Comparison of ENCODE assay signal across 29 cellular contexts in genomic region chr18:37258819-37259218, GRCh38.
"Had no signal": no experiment of that assay in that cellular context is flagged by ENCODE, and none has a peak within 500 bp of the region (broad histone marks: within the 10 kb centered on the region; RNA-seq: fewer than 3 reads in every experiment).

No MANE protein-coding gene starts in this region.

- H3K27ac Mint-ChIP-seq: activated CD4-positive, alpha-beta memory T cell treated with anti-CD3 and anti-CD28 coated beads for 36 hours; activated CD4-positive, alpha-beta T cell treated with anti-CD3 and anti-CD28 coated beads for 36 hours; activated naive CD4-positive, alpha-beta T cell treated with anti-CD3 and anti-CD28 coated beads, Interleukin-2, amount 10 ng/mL, durations not matched to agents 7 days and 5 days; activated naive CD8-positive, alpha-beta T cell; activated naive CD8-positive, alpha-beta T cell treated with anti-CD3 and anti-CD28 coated beads, Interleukin-2, amount 50 U/mL, for 24 hours; activated T-helper 1 cell treated with anti-CD3 and anti-CD28 coated beads, Interleukin-12 subunit alpha, Interleukin-12 subunit beta, Interleukin-2, Interleukin-4 antibody, amounts not matched to agents 30 ng/mL and 10 ng/mL and 1 ng/mL, durations not matched to agents 14 hours and 24 hours and 36 hours; T-helper 1 cell treated with Interleukin-12 subunit alpha and Interleukin-12 subunit beta and Interleukin-4 antibody, amounts not matched to agents 30 μg/mL and 1 μg/mL, for 36 hours; T-helper 2 cell treated with Interferon-gamma antibody and Interleukin-4, amounts not matched to agents 5 μg/mL and 100 μg/mL, for 36 hours had no signal

- H3K4me1 ChIP-seq: SJSA1 had no signal

- FAIRE-seq: TTC549 had no signal

- H3K4me3 Mint-ChIP-seq: activated CD4-positive, alpha-beta memory T cell treated with anti-CD3 and anti-CD28 coated beads for 36 hours; activated CD4-positive, alpha-beta T cell treated with anti-CD3 and anti-CD28 coated beads for 36 hours; activated naive CD4-positive, alpha-beta T cell treated with anti-CD3 and anti-CD28 coated beads, Interleukin-2, amount 10 ng/mL, durations not matched to agents 7 days and 5 days; activated naive CD8-positive, alpha-beta T cell; activated naive CD8-positive, alpha-beta T cell treated with anti-CD3 and anti-CD28 coated beads, Interleukin-2, amount 50 U/mL, for 24 hours; activated T-cell treated with anti-CD3 and anti-CD28 coated beads, Interleukin-2, amount 50 U/mL, for 4 hours; activated T-helper 1 cell treated with anti-CD3 and anti-CD28 coated beads, Interleukin-12 subunit alpha, Interleukin-12 subunit beta, Interleukin-2, Interleukin-4 antibody, amounts not matched to agents 30 ng/mL and 10 ng/mL and 1 ng/mL, durations not matched to agents 14 hours and 24 hours and 36 hours; T-helper 1 cell treated with Interleukin-12 subunit alpha and Interleukin-12 subunit beta and Interleukin-4 antibody, amounts not matched to agents 30 μg/mL and 1 μg/mL, for 36 hours; T-helper 2 cell treated with Interferon-gamma antibody and Interleukin-4, amounts not matched to agents 5 μg/mL and 100 μg/mL, for 36 hours had no signal

- H3K9me3 ChIP-seq: SJSA1, SK-N-SH had no signal

- H3K27ac ChIP-seq: brain microvascular endothelial cell, SJSA1 had no signal

- H3K9ac ChIP-seq: SK-N-SH had no signal

- H3K4me3 ChIP-seq: SJSA1 had no signal

- H3K36me3 Mint-ChIP-seq: activated CD4-positive, alpha-beta memory T cell treated with anti-CD3 and anti-CD28 coated beads for 36 hours; activated naive CD4-positive, alpha-beta T cell treated with anti-CD3 and anti-CD28 coated beads, Interleukin-2, amount 10 ng/mL, durations not matched to agents 7 days and 5 days; activated naive CD8-positive, alpha-beta T cell had no signal

- H3K4me2 ChIP-seq: SK-N-SH had no signal

- H3K9me3 Mint-ChIP-seq: activated CD4-positive, alpha-beta memory T cell treated with anti-CD3 and anti-CD28 coated beads for 36 hours; activated naive CD4-positive, alpha-beta T cell treated with anti-CD3 and anti-CD28 coated beads, Interleukin-2, amount 10 ng/mL, durations not matched to agents 7 days and 5 days; activated naive CD8-positive, alpha-beta T cell treated with anti-CD3 and anti-CD28 coated beads, Interleukin-2, amount 50 U/mL, for 24 hours; activated T-cell treated with anti-CD3 and anti-CD28 coated beads, Interleukin-2, amount 50 U/mL, for 4 hours; activated T-helper 1 cell treated with anti-CD3 and anti-CD28 coated beads, Interleukin-12 subunit alpha, Interleukin-12 subunit beta, Interleukin-2, Interleukin-4 antibody, amounts not matched to agents 30 ng/mL and 10 ng/mL and 1 ng/mL, durations not matched to agents 14 hours and 24 hours and 36 hours; T-helper 1 cell treated with Interleukin-12 subunit alpha and Interleukin-12 subunit beta and Interleukin-4 antibody, amounts not matched to agents 30 μg/mL and 1 μg/mL, for 36 hours; T-helper 2 cell treated with Interferon-gamma antibody and Interleukin-4, amounts not matched to agents 5 μg/mL and 100 μg/mL, for 36 hours had no signal

- H3K36me3 ChIP-seq: brain microvascular endothelial cell, SJSA1 had no signal

- DNase-seq: activated CD4-positive, alpha-beta memory T cell treated with anti-CD3 and anti-CD28 coated beads for 36 hours; activated CD4-positive, alpha-beta T cell treated with anti-CD3 and anti-CD28 coated beads for 36 hours; activated CD4-positive, alpha-beta T cell treated with anti-CD3 and anti-CD28 coated beads, Interleukin-2, amount 50 U/mL, for 1 hour; activated CD8-positive, alpha-beta memory T cell treated with anti-CD3 and anti-CD28 coated beads, Interleukin-2, amount 50 U/mL, for 4 hours; activated naive CD4-positive, alpha-beta T cell treated with anti-CD3 and anti-CD28 coated beads, Interleukin-2, amount 10 ng/mL, durations not matched to agents 7 days and 5 days; activated naive CD8-positive, alpha-beta T cell treated with anti-CD3 and anti-CD28 coated beads, Interleukin-2, amount 50 U/mL, for 24 hours; activated T-cell treated with anti-CD3 and anti-CD28 coated beads for 4 hours; activated T-cell treated with anti-CD3 and anti-CD28 coated beads, Interleukin-2, amount 50 U/mL, for 4 hours; anterior cingulate cortex; brain microvascular endothelial cell; central memory CD4-positive, alpha-beta T cell; NCI-H1092 treated with DMSO at 0.1 percent for 48 hours; NCI-H1417; NCI-H146; NCI-H187; NCI-H2029 treated with DMSO at 0.1 percent for 48 hours; NCI-H2107; NCI-H345; NCI-H524 treated with DMSO at 0.1 percent for 48 hours; SHP77 treated with DMSO at 0.1 percent for 48 hours; SK-N-SH had no signal

- ATAC-seq: activated CD4-positive, alpha-beta T cell treated with anti-CD3 and anti-CD28 coated beads for 36 hours; activated CD4-positive, CD25-positive, alpha-beta regulatory T cell treated with anti-CD3 and anti-CD28 coated beads, Interleukin-2, amount 50 U/mL, for 24 hours; activated naive CD8-positive, alpha-beta T cell treated with anti-CD3 and anti-CD28 coated beads, Interleukin-2, amount 50 U/mL, for 24 hours; activated T-cell treated with anti-CD3 and anti-CD28 coated beads, Interleukin-2, amount 50 U/mL, for 4 hours; Panc1 had no signal
